Comparison of ENCODE assay signal across 18 cellular contexts in the genomic region with DNA sequence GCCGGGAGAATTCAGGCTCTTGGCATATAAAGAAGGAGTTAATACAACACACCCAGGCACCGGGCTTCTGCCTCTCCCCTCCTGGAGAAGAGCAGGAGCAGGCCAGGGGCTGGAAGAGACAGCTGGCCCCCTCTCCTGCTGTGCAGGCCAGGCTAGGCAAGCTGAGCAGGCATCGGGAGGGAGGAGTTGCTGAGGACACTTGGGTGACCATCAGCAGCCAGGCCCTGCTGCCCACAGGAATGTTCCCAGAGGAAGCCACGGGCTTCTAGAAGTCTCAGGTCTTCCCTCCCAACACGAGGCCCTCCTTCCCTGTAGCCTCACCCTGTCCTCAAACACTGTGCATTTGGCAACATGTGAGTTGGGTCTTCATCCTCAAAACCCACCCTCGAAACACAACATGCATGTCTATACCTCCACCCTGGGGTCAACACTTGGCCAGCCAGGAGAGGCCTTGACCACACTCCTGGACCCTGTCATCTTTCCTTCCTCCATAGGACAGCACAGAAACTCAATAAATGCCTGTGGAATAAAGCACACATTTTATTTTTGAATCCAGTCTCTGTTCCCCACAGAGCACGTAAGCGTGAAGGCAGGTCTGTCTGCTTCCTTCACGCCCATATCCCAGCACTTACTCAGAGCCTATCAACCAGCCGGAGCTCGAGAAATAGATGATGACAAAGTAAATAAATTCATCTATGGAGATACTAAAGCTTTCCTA.
DNase-seq lines count a peak whose midpoint lies in the region; ATAC-seq and TF ChIP-seq lines count a peak whose summit lies in the region.
"Had no signal": no experiment of that assay in that cellular context is flagged by ENCODE, and none has a peak within 500 bp of the region (broad histone marks: within the 10 kb centered on the region; RNA-seq: fewer than 3 reads in every experiment).

No MANE protein-coding gene starts in this region.

- DNase-seq in EH (ENCODE audit: low read depth) (peak; percentile 50), sciatic nerve (ENCODE audit: low spot score) (no peak), GM10266 (ENCODE audit: extremely low spot score) (no peak), superior temporal gyrus (ENCODE audit: extremely low spot score) (no peak)
- no peak for DNase-seq in activated CD8-positive, alpha-beta memory T cell treated with anti-CD3 and anti-CD28 coated beads, Interleukin-2, amount 50 U/mL, for 4 hours
- DNase-seq in activated CD4-positive, alpha-beta T cell treated with anti-CD3 and anti-CD28 coated beads for 48 hours = no peak
- DNase-seq: activated B cell treated with CpG ODN at 0.5 μM for 24 hours; activated CD8-positive, alpha-beta memory T cell treated with anti-CD3 and anti-CD28 coated beads, Interleukin-2, amount 10 ng/mL, durations not matched to agents 7 days and 5 days; activated naive CD4-positive, alpha-beta T cell treated with anti-CD3 and anti-CD28 coated beads, Interleukin-2, amount 10 ng/mL, durations not matched to agents 7 days and 5 days; caudate nucleus; hippocampal formation; left colon; naive B cell; NCI-H187 treated with DMSO at 0.1 percent for 48 hours; NCI-H526 treated with DMSO at 0.1 percent for 48 hours had no signal

- H3K4me3 ChIP-seq in gastroesophageal sphincter = no peak overlapping the region

- peaks cover 25% of the 10 kb centered on the region for H3K9me3 Mint-ChIP-seq in activated T-helper 17 cell treated with anti-CD3 and anti-CD28 coated beads, Interleukin-2, amount 50 U/mL, for 72 hours

- no peaks in the 10 kb centered on the region for H3K27me3 Mint-ChIP-seq in activated T-helper 17 cell treated with anti-CD3 and anti-CD28 coated beads, Interleukin-2, amount 50 U/mL, for 72 hours

- TF ChIP-seq EP300 in gastroesophageal sphincter (IDR thresholded peaks at IDR 0.05) = no peak

- no peaks in the 10 kb centered on the region for H3K27me3 ChIP-seq in gastroesophageal sphincter

- intact Hi-C loops in sciatic nerve (cut with DNase I) = no loop called here

- H3K4me3 Mint-ChIP-seq in activated T-helper 17 cell treated with anti-CD3 and anti-CD28 coated beads, Interleukin-2, amount 50 U/mL, for 72 hours = peak overlapping the region; percentile 15
- H3K4me3 Mint-ChIP-seq: activated B cell treated with CpG ODN at 0.5 μM for 24 hours; activated CD8-positive, alpha-beta memory T cell treated with anti-CD3 and anti-CD28 coated beads, Interleukin-2, amount 10 ng/mL, durations not matched to agents 7 days and 5 days; activated naive CD4-positive, alpha-beta T cell treated with anti-CD3 and anti-CD28 coated beads, Interleukin-2, amount 10 ng/mL, durations not matched to agents 7 days and 5 days; naive B cell; stimulated activated memory B cell treated with anti-CD40 and anti-IgM and Interleukin-4, amounts not matched to agents 10 μg/mL and 1 μg/mL and 100 μg/mL, for 72 hours had no signal

- WGBS in gastroesophageal sphincter (ENCODE audit: low coverage in 1 of 2), 2 donors = 64 to 75% methylated on average over 7 to 8 of the region's 11 CpGs

- H3K4me1 ChIP-seq in gastroesophageal sphincter = peaks cover 0 to 36% (median 3%) of the 10 kb centered on the region in 3 donors

- peaks cover 10% of the 10 kb centered on the region for H3K36me3 Mint-ChIP-seq in activated T-helper 17 cell treated with anti-CD3 and anti-CD28 coated beads, Interleukin-2, amount 50 U/mL, for 72 hours (ENCODE audit: low read depth)
- H3K36me3 Mint-ChIP-seq: stimulated activated memory B cell treated with anti-CD40 and anti-IgM and Interleukin-4, amounts not matched to agents 10 μg/mL and 1 μg/mL and 100 μg/mL, for 72 hours had no signal

- no peaks in the 10 kb centered on the region for H3K36me3 ChIP-seq in gastroesophageal sphincter

- peaks cover 0 to 8% (median 0%) of the 10 kb centered on the region in 3 donors for H3K9me3 ChIP-seq in gastroesophageal sphincter

- no peak for ATAC-seq in activated T-helper 17 cell treated with anti-CD3 and anti-CD28 coated beads, Interleukin-2, amount 50 U/mL, for 72 hours (replicated peaks)
- peak; percentile 41 for ATAC-seq in gastroesophageal sphincter
- ATAC-seq in sciatic nerve = peak; percentile 77
- ATAC-seq: activated CD8-positive, alpha-beta memory T cell treated with anti-CD3 and anti-CD28 coated beads, Interleukin-2, amount 10 ng/mL, durations not matched to agents 7 days and 5 days; left colon; stimulated activated memory B cell treated with anti-CD40 and anti-IgM and Interleukin-4, amounts not matched to agents 10 μg/mL and 1 μg/mL and 100 μg/mL, for 72 hours had no signal

- peak overlapping the region; percentile 63 for H3K27ac Mint-ChIP-seq in activated T-helper 17 cell treated with anti-CD3 and anti-CD28 coated beads, Interleukin-2, amount 50 U/mL, for 72 hours
- H3K27ac Mint-ChIP-seq: activated B cell treated with CpG ODN at 0.5 μM for 24 hours; activated CD8-positive, alpha-beta memory T cell treated with anti-CD3 and anti-CD28 coated beads, Interleukin-2, amount 10 ng/mL, durations not matched to agents 7 days and 5 days; activated naive CD4-positive, alpha-beta T cell treated with anti-CD3 and anti-CD28 coated beads, Interleukin-2, amount 10 ng/mL, durations not matched to agents 7 days and 5 days; naive B cell; stimulated activated memory B cell treated with anti-CD40 and anti-IgM and Interleukin-4, amounts not matched to agents 10 μg/mL and 1 μg/mL and 100 μg/mL, for 72 hours had no signal

- no peak for TF ChIP-seq POLR2A in gastroesophageal sphincter (IDR thresholded peaks at IDR 0.05)

- TF ChIP-seq CTCF in gastroesophageal sphincter (IDR thresholded peaks at IDR 0.05) (no peak), GM10266 (IDR thresholded peaks at IDR 0.05; ENCODE audit: control insufficient read depth, insufficient read depth, low read depth, missing control alignments) (no peak)

- peaks cover 5% of the 10 kb centered on the region for H3K4me1 Mint-ChIP-seq in activated T-helper 17 cell treated with anti-CD3 and anti-CD28 coated beads, Interleukin-2, amount 50 U/mL, for 72 hours
- H3K4me1 Mint-ChIP-seq: activated CD8-positive, alpha-beta memory T cell treated with anti-CD3 and anti-CD28 coated beads, Interleukin-2, amount 10 ng/mL, durations not matched to agents 7 days and 5 days; activated naive CD4-positive, alpha-beta T cell treated with anti-CD3 and anti-CD28 coated beads, Interleukin-2, amount 10 ng/mL, durations not matched to agents 7 days and 5 days had no signal

- H3K27ac ChIP-seq in gastroesophageal sphincter = peak overlapping the region in 3 of 4 donors; percentile 31 to 60 (median 45)
